In genomic region chr1:116375884-116376733, GRCh38 we compare ENCODE assay signal across 8 cellular contexts. TPM values are rescaled to one million over a fixed set of nuclear protein-coding genes. Genes with fewer than 3 reads are reported as not detected.
A peak's percentile ranks its signal among the peaks of the same experiment; 100 is the strongest.
DNase-seq lines count a peak whose midpoint lies in the region; ATAC-seq, FAIRE-seq and TF ChIP-seq lines count a peak whose summit lies in the region.

No MANE protein-coding gene starts in this region.

- H2BK15ac ChIP-seq in H9 (ENCODE audit: low read depth, low read length): no peak overlapping the region

- H3K4me1 Mint-ChIP-seq in H9: peaks cover 75 to 77% of the 10 kb centered on the region in 2 experiments

- H3T11ph ChIP-seq in H9 (ENCODE audit: low read length): no peak overlapping the region

- H2BK120ac ChIP-seq in H9 (ENCODE audit: low read depth, low read length, poor library complexity, severe bottlenecking): no peak overlapping the region

- no peak overlapping the region for H3K18ac ChIP-seq in H9 (ENCODE audit: insufficient read length, low read depth, low read length)

- H4K8ac ChIP-seq in H9 (replicated peaks; ENCODE audit: insufficient read length, low read depth, low read length): no peak overlapping the region

- TF ChIP-seq EP300 in A549 (IDR thresholded peaks at IDR 0.05): no peak

- TF ChIP-seq POLR2A in A549 (IDR thresholded peaks at IDR 0.05; ENCODE audit: low read length): no peak

- TF ChIP-seq CTCF in A549 (IDR thresholded peaks at IDR 0.05) (no peak), H9 (conservative IDR thresholded peaks at IDR 0.05) (no peak)

- H3K4me2 ChIP-seq in A549: peak overlapping the region; percentile 93
- peak overlapping the region; percentile 5 for H3K4me2 ChIP-seq in H9 (ENCODE audit: insufficient read depth, insufficient read length, low read length)

- ATAC-seq in A549 (peak in 1 of 2 experiments; percentile 7; a peak in 2 of 6 replicates), GM21381 (IDR thresholded peaks at IDR 0.05; ENCODE audit: unreplicated experiment) (no peak)

- H3K4me3 Mint-ChIP-seq in H9: peak overlapping the region; percentile 88 to 95

- no peak for FAIRE-seq in A549 (lab: Jason Lieb, UNC)

- 11% methylated on average over 9 of the region's 9 CpGs for WGBS in A549 (ENCODE audit: missing lambda C conversion rate)
- WGBS in H9 (ENCODE audit: extremely low coverage, insufficient read length, low lambda C conversion rate): no CpG with 5 or more reads among the region's 9 CpGs

- no peaks in the 10 kb centered on the region for H3K9me3 Mint-ChIP-seq in H9

- no peaks in the 10 kb centered on the region for H3K79me1 ChIP-seq in H9 (ENCODE audit: insufficient read depth, low read depth, low read length, poor library complexity, severe bottlenecking)

- no peak overlapping the region for H4K91ac ChIP-seq in H9 (ENCODE audit: insufficient read length, low read depth, low read length)

- peaks cover 7% of the 10 kb centered on the region for H3K27me3 Mint-ChIP-seq in H9 (ENCODE audit: low read depth)

- H3K4me3 ChIP-seq in A549: peak overlapping the region; percentile 99; the same call in 2 of the 3 replicates

- peaks cover 17% of the 10 kb centered on the region for H3K23me2 ChIP-seq in H9 (ENCODE audit: insufficient read length, low read depth, low read length, poor library complexity, severe bottlenecking)

- H3K23ac ChIP-seq in H9 (ENCODE audit: insufficient read length, low read depth, low read length): no peak overlapping the region

- H3K4ac ChIP-seq in H9 (ENCODE audit: low read depth, low read length): no peak overlapping the region

- no peak overlapping the region for H2AK5ac ChIP-seq in H9 (ENCODE audit: insufficient read length, low read length)

- H3K36me3 Mint-ChIP-seq in H9 (ENCODE audit: insufficient read depth in 1 of 3, low read depth in 3 of 3): peaks cover 0 to 4% (median 0%) of the 10 kb centered on the region in 3 experiments; a peak in 1 of 7 replicates

- no peak overlapping the region for H2BK5ac ChIP-seq in H9 (ENCODE audit: insufficient read length, low read length)

- no peak overlapping the region; the same call in 1 of the 2 replicates for H3K14ac ChIP-seq in H9 (ENCODE audit: insufficient read depth, low read length)

- no peak for TF ChIP-seq RAD21 in A549 (conservative IDR thresholded peaks at IDR 0.05 in 1 of 2, IDR thresholded peaks at IDR 0.05 in 1 of 2)

- no peak overlapping the region for H2BK20ac ChIP-seq in H9 (ENCODE audit: low read depth, low read length, poor library complexity, severe bottlenecking)

- POLR2A ChIA-PET in A549 (lab: Yijun Ruan, JAX): interaction anchor here (0.6 to 0.9 kb wide), 2 partner anchors 42 to 109 kb away, joined by 3 to 4 read pairs; no protein-coding TSS in a partner anchor

- CTCF ChIA-PET in A549 (lab: Yijun Ruan, JAX): interaction anchor here (1.2 to 1.6 kb wide), 3 partner anchors 11 to 124 kb away, joined by 3 to 4 read pairs (median 3); no protein-coding TSS in a partner anchor

- DNase-seq in A549 (ENCODE audit: low read depth in 1 of 2, low spot score in 1 of 2): peak in 1 of 2 experiments; percentile 46
- DNase-seq in H9: peak; percentile 58
- peak; percentile 35 for DNase-seq in T1000 (lab: John Stamatoyannopoulos, UW)
- DNase-seq in dedifferentiated amniotic fluid mesenchymal stem cell (ENCODE audit: extremely low spot score): peak; percentile 74
- peak; percentile 55 to 77 for DNase-seq in lung microvascular endothelial cell (ENCODE audit: low read depth in 2 of 2)
- DNase-seq in stimulated activated CD8-positive, alpha-beta memory T cell treated with anti-CD3 and anti-CD28 coated beads, Interleukin-15, amount 100 ng/mL, for 48 hours (ENCODE audit: low read depth in 2 of 2): peak; percentile 37 to 40
- no peak for DNase-seq in KG1 (lab: John Stamatoyannopoulos, UW)

- no peak overlapping the region for H2AFZ ChIP-seq in H9 (ENCODE audit: low read length)

- H3K56ac ChIP-seq in H9 (ENCODE audit: insufficient read length, low read depth, low read length): no peak overlapping the region

- no peak overlapping the region for H4K5ac ChIP-seq in H9 (ENCODE audit: insufficient read length, low read depth, low read length)

- H4K20me1 ChIP-seq in H9 (ENCODE audit: control insufficient read depth, insufficient read depth, insufficient read length): no peaks in the 10 kb centered on the region

- peaks cover 55% of the 10 kb centered on the region; the same call in 1 of the 2 replicates for H3K79me2 ChIP-seq in H9 (ENCODE audit: insufficient read depth, low read length)

- peak overlapping the region; percentile 82 to 92 (median 84); a peak in 6 of 7 replicates for H3K27ac Mint-ChIP-seq in H9

- no peak overlapping the region for H2BK12ac ChIP-seq in H9 (ENCODE audit: insufficient read length, low read depth, low read length)

- H3K27me3 ChIP-seq in H9 (ENCODE audit: insufficient read depth, low read length): no peaks in the 10 kb centered on the region

- H3K9me3 ChIP-seq in A549: no peaks in the 10 kb centered on the region
- no peaks in the 10 kb centered on the region for H3K9me3 ChIP-seq in H9 (ENCODE audit: control insufficient read depth, low read depth, low read length)

- H3K4me1 ChIP-seq in A549 (peaks cover 67% of the 10 kb centered on the region), H9 (ENCODE audit: insufficient read depth, low read length) (peaks cover 8% of the 10 kb centered on the region)

- peak overlapping the region; percentile 93 to 97 for H3K27ac ChIP-seq in A549
- H3K27ac ChIP-seq in H9 (ENCODE audit: insufficient read length, low read depth, low read length): no peak overlapping the region

- H3K9ac ChIP-seq in H9 (ENCODE audit: extremely low read depth, insufficient read length, low read length): no peak overlapping the region

TF ChIP-seq in A549, 52 proteins besides CTCF, POLR2A, EP300 and RAD21 (continues in another document):
- TF ChIP-seq POLR2AphosphoS2 (conservative IDR thresholded peaks at IDR 0.05; ENCODE audit: low read length) (no peak), REST (IDR thresholded peaks at IDR 0.05) (no peak), PBX3 (IDR thresholded peaks at IDR 0.05) (no peak), RNF2 (IDR thresholded peaks at IDR 0.05; ENCODE audit: borderline replicate concordance, low read depth) (no peak), MYC (IDR thresholded peaks at IDR 0.05; ENCODE audit: borderline replicate concordance, low read length) (no peak), MAFK (IDR thresholded peaks at IDR 0.05; ENCODE audit: partially characterized antibody) (peak; percentile 43), BCL3 (IDR thresholded peaks at IDR 0.05) (no peak), EHMT2 (IDR thresholded peaks at IDR 0.05; ENCODE audit: low read depth) (no peak), CBX2 (IDR thresholded peaks at IDR 0.05; ENCODE audit: borderline replicate concordance, low read depth) (no peak), HDAC2 (IDR thresholded peaks at IDR 0.05) (no peak), CHD2 (IDR thresholded peaks at IDR 0.05; ENCODE audit: low read length, partially characterized antibody) (no peak)

RNA-seq across cellular contexts. Expression of gene ATP1A1, which starts 3.1 kb away (rescaled TPM):
- 171 and 188 TPM in 2 replicates for polyA plus RNA-seq in A549 (2011; rRNA removed)
- 86.8 and 87.2 TPM in 2 replicates for polyA plus RNA-seq in A549 (2012; cell fraction: cytosol; rRNA removed)
- polyA plus RNA-seq in A549 (2012; cell fraction: nucleus; rRNA removed): 122 and 143 TPM in 2 replicates
- polyA plus RNA-seq in A549 (2017; fragmentation: RNase III; extraction: RNeasy Plus Mini Kit Qiagen cat#74134 plus additional on column Dnase treatment): 109 to 124 TPM (median 119 TPM) in 3 replicates
- 205 and 248 TPM in 2 replicates for polyA minus RNA-seq in A549 (2011; rRNA and poly(A)+ RNA removed)
- 232 and 239 TPM in 2 replicates for total RNA-seq in H9 (2021)
- total RNA-seq in lung microvascular endothelial cell: 138 and 154 TPM in 2 replicates
